ENCODE assay signal across 31 cellular contexts in the genomic region with DNA sequence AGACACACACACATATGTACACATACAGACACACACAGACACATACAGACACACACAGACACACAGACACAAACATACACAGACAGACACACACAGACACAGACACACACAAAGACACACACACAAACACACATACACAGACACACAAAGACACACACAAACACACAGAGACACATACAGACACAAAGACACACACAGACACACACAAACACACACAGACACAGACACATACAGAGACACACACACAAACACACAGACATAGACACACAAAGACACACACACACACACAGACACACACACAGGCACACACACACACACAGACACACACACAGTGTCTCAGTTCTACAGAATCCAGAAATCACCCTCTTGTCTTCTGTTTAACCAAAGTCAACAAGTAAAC.
"Had no signal": no experiment of that assay in that cellular context is flagged by ENCODE, and none has a peak within 500 bp of the region (broad histone marks: within the 10 kb centered on the region; RNA-seq: fewer than 3 reads in every experiment).

No MANE protein-coding gene starts in this region.

- ATAC-seq: activated CD4-positive, alpha-beta T cell treated with anti-CD3 and anti-CD28 coated beads for 36 hours; activated CD8-positive, alpha-beta memory T cell treated with anti-CD3 and anti-CD28 coated beads, Interleukin-2, amount 10 ng/mL, durations not matched to agents 7 days and 5 days; activated CD8-positive, alpha-beta T cell treated with anti-CD3 and anti-CD28 coated beads, Interleukin-2, amount 10 ng/mL, durations not matched to agents 7 days and 5 days; activated naive CD8-positive, alpha-beta T cell treated with anti-CD3 and anti-CD28 coated beads, Interleukin-2, amount 50 U/mL, for 24 hours; gastroesophageal sphincter; heart right ventricle had no signal

- H3K9me3 ChIP-seq: adrenal gland, colonic mucosa, esophagus squamous epithelium had no signal

- H3K4me1 ChIP-seq: adrenal gland, breast epithelium, colonic mucosa, esophagus squamous epithelium, gastroesophageal sphincter, heart right ventricle had no signal

- H3K4me3 ChIP-seq: adrenal gland, breast epithelium, cardiac muscle cell, colonic mucosa, esophagus squamous epithelium, gastroesophageal sphincter, heart right ventricle had no signal

- H3K36me3 ChIP-seq: adrenal gland, breast epithelium, cardiac muscle cell, colonic mucosa, esophagus squamous epithelium, gastroesophageal sphincter, heart right ventricle had no signal

- H3K27me3 ChIP-seq: cardiac muscle cell, colonic mucosa, esophagus squamous epithelium had no signal

- H3K27ac ChIP-seq: adrenal gland, breast epithelium, cardiac muscle cell, colonic mucosa, epithelial cell of prostate, esophagus squamous epithelium, gastroesophageal sphincter, heart right ventricle had no signal

- FAIRE-seq: endometrium, endothelial cell of umbilical vein had no signal

- DNase-seq: activated CD4-positive, alpha-beta memory T cell treated with anti-CD3 and anti-CD28 coated beads for 36 hours; activated CD4-positive, alpha-beta T cell treated with anti-CD3 and anti-CD28 coated beads for 36 hours; activated CD4-positive, alpha-beta T cell treated with anti-CD3 and anti-CD28 coated beads, Interleukin-2, amount 10 ng/mL, durations not matched to agents 24 days and 14 days; activated CD4-positive, CD25-positive, alpha-beta regulatory T cell; activated CD4-positive, CD25-positive, alpha-beta regulatory T cell treated with anti-CD3 and anti-CD28 coated beads, Interleukin-2, amount 50 U/mL, for 72 hours; activated CD8-positive, alpha-beta memory T cell treated with anti-CD3 and anti-CD28 coated beads, Interleukin-2, amount 10 ng/mL, durations not matched to agents 7 days and 5 days; activated CD8-positive, alpha-beta memory T cell treated with anti-CD3 and anti-CD28 coated beads, Interleukin-2, amount 50 U/mL, for 4 hours; activated CD8-positive, alpha-beta T cell treated with anti-CD3 and anti-CD28 coated beads, Interleukin-2, amount 10 ng/mL, durations not matched to agents 7 days and 5 days; activated effector memory CD4-positive, alpha-beta T cell treated with anti-CD3 and anti-CD28 coated beads, Interleukin-2, amount 50 U/mL, for 16 hours; activated naive CD4-positive, alpha-beta T cell treated with anti-CD3 and anti-CD28 coated beads for 36 hours; activated naive CD8-positive, alpha-beta T cell treated with anti-CD3 and anti-CD28 coated beads for 36 hours; activated naive CD8-positive, alpha-beta T cell treated with anti-CD3 and anti-CD28 coated beads, Interleukin-2, amount 50 U/mL, for 24 hours; activated T-cell treated with anti-CD3 and anti-CD28 coated beads, Interleukin-2, amount 50 U/mL, for 1 hour; activated T-cell treated with anti-CD3 and anti-CD28 coated beads, Interleukin-2, amount 50 U/mL, for 48 hours; adrenal gland; amygdala; aorta; central memory CD4-positive, alpha-beta T cell; cerebellar nuclear complex; colonic mucosa; effector CD8-positive, alpha-beta T cell; esophagus squamous epithelium; foreskin melanocyte; heart right ventricle; T-helper 2 cell had no signal
